21 cellular contexts compared by ENCODE assay signal in the genomic region with DNA sequence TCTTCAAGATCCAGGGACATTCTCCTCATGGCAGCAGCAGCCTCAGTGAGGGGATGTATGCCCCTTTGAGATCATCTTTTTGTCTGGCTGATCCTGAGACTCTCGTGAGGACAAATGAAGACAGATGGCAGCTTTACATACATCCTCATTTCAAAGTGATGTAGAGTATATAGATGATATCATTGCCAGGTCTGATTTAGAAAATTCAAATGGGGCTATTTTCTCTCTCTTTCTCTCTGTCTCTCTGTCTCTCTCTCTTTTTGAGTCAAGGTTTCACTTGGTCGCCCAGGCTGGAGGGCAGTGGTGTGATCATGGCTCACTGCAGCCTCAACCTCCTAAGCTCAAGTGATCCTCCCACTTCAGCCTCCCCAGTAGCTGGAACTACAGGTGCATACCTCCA.
"Had no signal": no experiment of that assay in that cellular context is flagged by ENCODE, and none has a peak within 500 bp of the region (broad histone marks: within the 10 kb centered on the region; RNA-seq: fewer than 3 reads in every experiment).

No MANE protein-coding gene starts in this region.

- H3K9me3 ChIP-seq: SJSA1 had no signal

- H3K4me3 ChIP-seq: MG63, SJSA1, SK-N-MC had no signal

- FAIRE-seq: RCC 7860 had no signal

- DNase-seq: Karpas-422, KG1, MG63, NCI-H1092, NCI-H1105 treated with DMSO at 0.1 percent for 48 hours, NCI-H1417 treated with DMSO at 0.1 percent for 48 hours, NCI-H146, NCI-H1694 treated with DMSO at 0.1 percent for 48 hours, NCI-H1930, NCI-H2081, NCI-H2107, NCI-H2227 treated with DMSO at 0.1 percent for 48 hours, NCI-H69, NCI-H774, Right ventricle myocardium superior, RPMI8226, SIG-M5 had no signal

- H3K4me1 ChIP-seq: SJSA1 had no signal

- H3K36me3 ChIP-seq: MG63, SJSA1 had no signal

- H3K27me3 ChIP-seq: MG63 had no signal

- H3K27ac ChIP-seq: HL-60, SJSA1, SK-N-MC had no signal
